ENCODE assay signal across 1 cellular context in the genomic region with DNA sequence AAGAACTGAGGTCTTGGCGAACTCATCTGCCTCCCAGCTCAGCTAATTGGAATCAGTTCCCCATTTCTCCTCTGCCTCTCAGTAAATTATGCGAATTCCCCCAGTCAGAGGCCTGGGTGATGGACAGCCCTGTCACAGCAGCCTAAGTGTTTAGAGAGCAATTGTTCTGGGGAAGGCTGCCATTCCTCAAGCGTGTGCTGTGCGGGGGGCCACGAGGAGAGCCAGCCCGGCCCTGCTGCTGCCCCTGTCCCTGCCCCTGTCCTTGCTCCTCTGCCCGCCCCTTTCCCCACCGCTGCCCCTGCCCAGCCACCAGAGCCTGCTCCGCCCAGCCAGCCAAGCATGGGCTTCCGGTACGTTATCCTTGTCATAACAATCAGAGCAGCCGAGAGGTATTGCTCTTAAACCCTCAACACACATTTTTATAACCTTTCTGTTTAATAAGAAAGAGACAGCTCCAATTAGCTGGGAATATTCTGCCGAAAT.
TF ChIP-seq lines count a peak whose summit lies in the region.

No MANE protein-coding gene starts in this region.

TF ChIP-seq in HepG2, 621 proteins besides CTCF, POLR2A, EP300 and RAD21:
- TF ChIP-seq MXD4 (CRISPR knock-in tag; IDR thresholded peaks at IDR 0.05), result no peak
- TF ChIP-seq TOPORS (CRISPR knock-in tag; IDR thresholded peaks at IDR 0.05), result 0 out of 2 replicates have a peak, but pooled peaks have one; percentile 38
- TF ChIP-seq ZNF337 (CRISPR knock-in tag; IDR thresholded peaks at IDR 0.05; ENCODE audit: borderline replicate concordance, low read depth), result no peak
- 0 out of 2 replicates have a peak, but pooled peaks have one; percentile 2 for TF ChIP-seq ETV5 (CRISPR knock-in tag; IDR thresholded peaks at IDR 0.05; ENCODE audit: borderline replicate concordance)
- TF ChIP-seq PAF1 (CRISPR knock-in tag; IDR thresholded peaks at IDR 0.05), result no peak
- TF ChIP-seq FOSL1 (CRISPR knock-in tag; IDR thresholded peaks at IDR 0.05; ENCODE audit: borderline replicate concordance), result no peak
- 0 out of 2 replicates have a peak, but pooled peaks have one; percentile 32 for TF ChIP-seq ZNF766 (CRISPR knock-in tag; IDR thresholded peaks at IDR 0.05; ENCODE audit: borderline replicate concordance)
- TF ChIP-seq, protein P1, sequence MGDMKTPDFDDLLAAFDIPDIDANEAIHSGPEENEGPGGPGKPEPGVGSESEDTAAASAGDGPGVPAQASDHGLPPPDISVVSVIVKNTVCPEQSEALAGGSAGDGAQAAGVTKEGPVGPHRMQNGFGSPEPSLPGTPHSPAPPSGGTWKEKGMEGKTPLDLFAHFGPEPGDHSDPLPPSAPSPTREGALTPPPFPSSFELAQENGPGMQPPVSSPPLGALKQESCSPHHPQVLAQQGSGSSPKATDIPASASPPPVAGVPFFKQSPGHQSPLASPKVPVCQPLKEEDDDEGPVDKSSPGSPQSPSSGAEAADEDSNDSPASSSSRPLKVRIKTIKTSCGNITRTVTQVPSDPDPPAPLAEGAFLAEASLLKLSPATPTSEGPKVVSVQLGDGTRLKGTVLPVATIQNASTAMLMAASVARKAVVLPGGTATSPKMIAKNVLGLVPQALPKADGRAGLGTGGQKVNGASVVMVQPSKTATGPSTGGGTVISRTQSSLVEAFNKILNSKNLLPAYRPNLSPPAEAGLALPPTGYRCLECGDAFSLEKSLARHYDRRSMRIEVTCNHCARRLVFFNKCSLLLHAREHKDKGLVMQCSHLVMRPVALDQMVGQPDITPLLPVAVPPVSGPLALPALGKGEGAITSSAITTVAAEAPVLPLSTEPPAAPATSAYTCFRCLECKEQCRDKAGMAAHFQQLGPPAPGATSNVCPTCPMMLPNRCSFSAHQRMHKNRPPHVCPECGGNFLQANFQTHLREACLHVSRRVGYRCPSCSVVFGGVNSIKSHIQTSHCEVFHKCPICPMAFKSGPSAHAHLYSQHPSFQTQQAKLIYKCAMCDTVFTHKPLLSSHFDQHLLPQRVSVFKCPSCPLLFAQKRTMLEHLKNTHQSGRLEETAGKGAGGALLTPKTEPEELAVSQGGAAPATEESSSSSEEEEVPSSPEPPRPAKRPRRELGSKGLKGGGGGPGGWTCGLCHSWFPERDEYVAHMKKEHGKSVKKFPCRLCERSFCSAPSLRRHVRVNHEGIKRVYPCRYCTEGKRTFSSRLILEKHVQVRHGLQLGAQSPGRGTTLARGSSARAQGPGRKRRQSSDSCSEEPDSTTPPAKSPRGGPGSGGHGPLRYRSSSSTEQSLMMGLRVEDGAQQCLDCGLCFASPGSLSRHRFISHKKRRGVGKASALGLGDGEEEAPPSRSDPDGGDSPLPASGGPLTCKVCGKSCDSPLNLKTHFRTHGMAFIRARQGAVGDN (CRISPR knock-in tag; IDR thresholded peaks at IDR 0.05), result 0 out of 2 replicates have a peak, but pooled peaks have one; percentile 40
- no peak for TF ChIP-seq ZNF225 (CRISPR knock-in tag; IDR thresholded peaks at IDR 0.05)
- TF ChIP-seq GABPA (IDR thresholded peaks at IDR 0.05; ENCODE audit: low read depth, low read length), result no peak
- 0 out of 2 replicates have a peak, but pooled peaks have one; percentile 41 for TF ChIP-seq GABPA (CRISPR knock-in tag; IDR thresholded peaks at IDR 0.05; ENCODE audit: low read depth)
- TF ChIP-seq ZBTB42 (CRISPR knock-in tag; IDR thresholded peaks at IDR 0.05), result no peak
- TF ChIP-seq CEBPZ (IDR thresholded peaks at IDR 0.05; ENCODE audit: low read length), result no peak
- no peak for TF ChIP-seq ZNF136 (CRISPR knock-in tag; IDR thresholded peaks at IDR 0.05; ENCODE audit: low read depth)
- TF ChIP-seq TARDBP (CRISPR knock-in tag; IDR thresholded peaks at IDR 0.05), result peak; percentile 31; the same call in 1 of the 2 replicates
- TF ChIP-seq SRF (IDR thresholded peaks at IDR 0.05; ENCODE audit: low read depth, low read length), result peak; percentile 75; the same call in 1 of the 2 replicates
- peak; percentile 45; the same call in 1 of the 2 replicates for TF ChIP-seq GABPB1 (CRISPR knock-in tag; IDR thresholded peaks at IDR 0.05)
- TF ChIP-seq TAF15 (IDR thresholded peaks at IDR 0.05; ENCODE audit: low read depth, low read length, poor library complexity, severe bottlenecking), result no peak
- TF ChIP-seq ZBTB20 (CRISPR knock-in tag; IDR thresholded peaks at IDR 0.05; ENCODE audit: borderline replicate concordance, low read depth), result no peak
- TF ChIP-seq NONO (IDR thresholded peaks at IDR 0.05), result no peak
- TF ChIP-seq NONO (CRISPR knock-in tag; conservative IDR thresholded peaks at IDR 0.05), result 0 out of 2 replicates have a peak, but pooled peaks have one; percentile 23
- TF ChIP-seq RELA (CRISPR knock-in tag; IDR thresholded peaks at IDR 0.05), result no peak
- no peak for TF ChIP-seq ZNF34 (CRISPR knock-in tag; IDR thresholded peaks at IDR 0.05; ENCODE audit: borderline replicate concordance)
- TF ChIP-seq MTA1 (CRISPR knock-in tag; IDR thresholded peaks at IDR 0.05; ENCODE audit: borderline replicate concordance), result peak; percentile 8; the same call in 1 of the 2 replicates
TF ChIP-seq in HepG2: peak in this region for 10.
